Comparison of ENCODE assay signal across 19 cellular contexts in genomic region chr6:96032646-96033045, GRCh38. TPM values are rescaled to one million over a fixed set of nuclear protein-coding genes. Genes with fewer than 3 reads are reported as not detected.
DNase-seq lines count a peak whose midpoint lies in the region; ATAC-seq and TF ChIP-seq lines count a peak whose summit lies in the region.
"Had no signal": no experiment of that assay in that cellular context is flagged by ENCODE, and none has a peak within 500 bp of the region (broad histone marks: within the 10 kb centered on the region; RNA-seq: fewer than 3 reads in every experiment).

No MANE protein-coding gene starts in this region.

- CTCF ChIA-PET in CD8-positive, alpha-beta T cell (lab: Charles Lee), result no interaction called here

- H3K27ac ChIP-seq in dorsolateral prefrontal cortex (peak overlapping the region in 38 of 59 donors; percentile 0 to 68 (median 44)), neuronal stem cell (replicated peaks; ENCODE audit: low read length) (no peak overlapping the region)
- no peak overlapping the region for H3K27ac ChIP-seq in CD8-positive, alpha-beta T cell (ENCODE audit: low read depth, low read length)
- H3K27ac ChIP-seq: BLaER1 treated with 17β-estradiol and CSF1 and Interleukin-3, amounts not matched to agents 10 nM and 100 nM had no signal

- H3K4me1 Mint-ChIP-seq in CD8-positive, alpha-beta T cell (ENCODE audit: low read depth), result no peaks in the 10 kb centered on the region
- no peaks in the 10 kb centered on the region for H3K4me1 Mint-ChIP-seq in stimulated activated memory B cell treated with anti-CD40 and anti-IgM and Interleukin-4, amounts not matched to agents 10 μg/mL and 1 μg/mL and 100 μg/mL, for 72 hours
- H3K4me1 Mint-ChIP-seq: CD4-positive, alpha-beta memory T cell; IgD-negative memory B cell had no signal

- no peak overlapping the region for H2BK15ac ChIP-seq in neuronal stem cell (ENCODE audit: low read length)

- ATAC-seq in CD8-positive, alpha-beta T cell, result no peak
- no peak for ATAC-seq in stimulated activated memory B cell treated with anti-CD40 and anti-IgM and Interleukin-4, amounts not matched to agents 10 μg/mL and 1 μg/mL and 100 μg/mL, for 72 hours
- ATAC-seq in mucosa of descending colon, result no peak
- ATAC-seq: Panc1, SK-N-SH treated with all-trans-retinoic acid at 6 μM for 48 hours had no signal

- H3K4ac ChIP-seq in neuronal stem cell (ENCODE audit: low read length), result no peak overlapping the region

- H4K8ac ChIP-seq in neuronal stem cell (ENCODE audit: low read depth, low read length), result no peak overlapping the region

- no peak overlapping the region for H3K9ac ChIP-seq in neuronal stem cell (ENCODE audit: low read depth, low read length, poor library complexity)
- H3K9ac ChIP-seq: BLaER1 treated with 17β-estradiol and CSF1 and Interleukin-3, amounts not matched to agents 10 nM and 100 nM had no signal

- no peak overlapping the region for H3K18ac ChIP-seq in neuronal stem cell (ENCODE audit: low read length)

- H3K23ac ChIP-seq in neuronal stem cell (ENCODE audit: low read depth, low read length, poor library complexity), result no peak overlapping the region

- no peak overlapping the region for H2AK5ac ChIP-seq in neuronal stem cell (ENCODE audit: low read depth, low read length)

- intact Hi-C loops in dorsolateral prefrontal cortex (cut with DNase I) (no loop called here), mucosa of descending colon (cut with DNase I, micrococcal nuclease) (no loop called here)
- intact Hi-C loops in CD8-positive, alpha-beta T cell (cut with DNase I, micrococcal nuclease), result no loop called here

- no peaks in the 10 kb centered on the region for H3K36me3 ChIP-seq in neuronal stem cell (replicated peaks in 1 of 2; ENCODE audit: control insufficient read depth in 2 of 2, insufficient read depth in 2 of 2, low read length in 2 of 2)
- H3K36me3 ChIP-seq in CD8-positive, alpha-beta T cell (ENCODE audit: insufficient read depth, low read length), result no peaks in the 10 kb centered on the region
- no peaks in the 10 kb centered on the region for H3K36me3 ChIP-seq in mucosa of descending colon (ENCODE audit: low read depth)
- H3K36me3 ChIP-seq: BLaER1 treated with 17β-estradiol and CSF1 and Interleukin-3, amounts not matched to agents 10 nM and 100 nM had no signal

- H3K36me3 Mint-ChIP-seq in CD8-positive, alpha-beta T cell, result no peaks in the 10 kb centered on the region
- no peaks in the 10 kb centered on the region for H3K36me3 Mint-ChIP-seq in stimulated activated memory B cell treated with anti-CD40 and anti-IgM and Interleukin-4, amounts not matched to agents 10 μg/mL and 1 μg/mL and 100 μg/mL, for 72 hours
- H3K36me3 Mint-ChIP-seq: CD4-positive, alpha-beta memory T cell; IgD-negative memory B cell had no signal

- no peak overlapping the region for H2BK5ac ChIP-seq in neuronal stem cell (ENCODE audit: low read length)

- no peak overlapping the region for H3K4me3 Mint-ChIP-seq in CD8-positive, alpha-beta T cell
- no peak overlapping the region for H3K4me3 Mint-ChIP-seq in stimulated activated memory B cell treated with anti-CD40 and anti-IgM and Interleukin-4, amounts not matched to agents 10 μg/mL and 1 μg/mL and 100 μg/mL, for 72 hours
- H3K4me3 Mint-ChIP-seq: CD4-positive, alpha-beta memory T cell; IgD-negative memory B cell had no signal

- no peaks in the 10 kb centered on the region for H3K9me3 Mint-ChIP-seq in CD8-positive, alpha-beta T cell
- H3K9me3 Mint-ChIP-seq in stimulated activated memory B cell treated with anti-CD40 and anti-IgM and Interleukin-4, amounts not matched to agents 10 μg/mL and 1 μg/mL and 100 μg/mL, for 72 hours, result no peaks in the 10 kb centered on the region
- H3K9me3 Mint-ChIP-seq: CD4-positive, alpha-beta memory T cell had no signal

- H2BK120ac ChIP-seq in neuronal stem cell (ENCODE audit: low read depth, low read length), result no peak overlapping the region

- DNase-seq in NCI-H146 (lab: John Stamatoyannopoulos, UW) (peak; percentile 60), NCI-H526 (lab: John Stamatoyannopoulos, UW) (peak; percentile 68 to 71), dorsolateral prefrontal cortex (no peak), neuronal stem cell (ENCODE audit: low spot score) (no peak), kidney tubule cell (ENCODE audit: low spot score) (no peak), mucosa of descending colon (no peak)
- no peak for DNase-seq in CD8-positive, alpha-beta T cell
- DNase-seq: CD4-positive, alpha-beta memory T cell; GDM1; NCI-H1105; NCI-H187; NCI-H524 treated with DMSO at 0.1 percent for 48 hours; SIG-M5 had no signal

- POLR2A ChIA-PET in CD8-positive, alpha-beta T cell (lab: Charles Lee), result no interaction called here

- H3K4me1 ChIP-seq in neuronal stem cell (ENCODE audit: control insufficient read depth in 2 of 2, insufficient read depth in 1 of 2, low read depth in 1 of 2, low read length in 2 of 2) (no peaks in the 10 kb centered on the region), mucosa of descending colon (ENCODE audit: low read depth) (no peaks in the 10 kb centered on the region)
- no peaks in the 10 kb centered on the region for H3K4me1 ChIP-seq in CD8-positive, alpha-beta T cell (ENCODE audit: insufficient read depth, low read length)
- H3K4me1 ChIP-seq: BLaER1 treated with 17β-estradiol and CSF1 and Interleukin-3, amounts not matched to agents 10 nM and 100 nM had no signal

- H3K27ac Mint-ChIP-seq in CD8-positive, alpha-beta T cell, result no peak overlapping the region
- no peak overlapping the region for H3K27ac Mint-ChIP-seq in stimulated activated memory B cell treated with anti-CD40 and anti-IgM and Interleukin-4, amounts not matched to agents 10 μg/mL and 1 μg/mL and 100 μg/mL, for 72 hours
- H3K27ac Mint-ChIP-seq: CD4-positive, alpha-beta memory T cell; IgD-negative memory B cell had no signal

- TF ChIP-seq CTCF in dorsolateral prefrontal cortex (IDR thresholded peaks at IDR 0.05 in 54 of 56, conservative IDR thresholded peaks at IDR 0.05 in 2 of 56; ENCODE audit: low read depth in 1 of 56, partially characterized antibody in 56 of 56) (no peak), mucosa of descending colon (IDR thresholded peaks at IDR 0.05) (no peak)
- TF ChIP-seq CTCF in CD8-positive, alpha-beta T cell (IDR thresholded peaks at IDR 0.05), result no peak

- no peak overlapping the region for H4K91ac ChIP-seq in neuronal stem cell (ENCODE audit: low read depth, low read length, poor library complexity)

- H3K14ac ChIP-seq in neuronal stem cell (ENCODE audit: low read length), result no peak overlapping the region

- H3K4me2 ChIP-seq in neuronal stem cell (ENCODE audit: insufficient read depth, low read length, poor library complexity, severe bottlenecking), result no peak overlapping the region
- H3K4me2 ChIP-seq: BLaER1 treated with 17β-estradiol and CSF1 and Interleukin-3, amounts not matched to agents 10 nM and 100 nM had no signal

- no peaks in the 10 kb centered on the region for H3K27me3 ChIP-seq in dorsolateral prefrontal cortex
- no peaks in the 10 kb centered on the region for H3K27me3 ChIP-seq in neuronal stem cell (ENCODE audit: control insufficient read depth in 3 of 3, insufficient read depth in 3 of 3, low read depth in 1 of 3, low read length in 3 of 3)
- no peaks in the 10 kb centered on the region for H3K27me3 ChIP-seq in CD8-positive, alpha-beta T cell (ENCODE audit: insufficient read depth, low read length)
- H3K27me3 ChIP-seq: BLaER1 treated with 17β-estradiol and CSF1 and Interleukin-3, amounts not matched to agents 10 nM and 100 nM had no signal

- H3K9me3 ChIP-seq in neuronal stem cell (replicated peaks in 1 of 2; ENCODE audit: control insufficient read depth in 2 of 2, insufficient read depth in 1 of 2, low read depth in 1 of 2, low read length in 2 of 2) (no peaks in the 10 kb centered on the region), mucosa of descending colon (no peaks in the 10 kb centered on the region)
- no peaks in the 10 kb centered on the region for H3K9me3 ChIP-seq in CD8-positive, alpha-beta T cell (ENCODE audit: low read length)
- H3K9me3 ChIP-seq: BLaER1 treated with 17β-estradiol and CSF1 and Interleukin-3, amounts not matched to agents 10 nM and 100 nM had no signal

- no CpG with 5 or more reads among the region's 7 CpGs for WGBS in neuronal stem cell (ENCODE audit: extremely low coverage in 2 of 2, insufficient read length in 2 of 2, insufficient replicate concordance in 1 of 2), 2 donors

- no peaks in the 10 kb centered on the region for H3K79me1 ChIP-seq in neuronal stem cell (ENCODE audit: low read depth, low read length)

- peak overlapping the region; percentile 19 for H2AFZ ChIP-seq in neuronal stem cell (ENCODE audit: low read length)

- H3K27me3 Mint-ChIP-seq in CD8-positive, alpha-beta T cell (ENCODE audit: low read depth), result no peaks in the 10 kb centered on the region
- no peaks in the 10 kb centered on the region for H3K27me3 Mint-ChIP-seq in stimulated activated memory B cell treated with anti-CD40 and anti-IgM and Interleukin-4, amounts not matched to agents 10 μg/mL and 1 μg/mL and 100 μg/mL, for 72 hours
- H3K27me3 Mint-ChIP-seq: IgD-negative memory B cell had no signal

- H2BK12ac ChIP-seq in neuronal stem cell (ENCODE audit: low read length), result no peak overlapping the region

- H3K4me3 ChIP-seq in dorsolateral prefrontal cortex, result peak overlapping the region in 13 of 59 donors; percentile 0 to 40 (median 19)
- H3K4me3 ChIP-seq in neuronal stem cell (ENCODE audit: low read length in 2 of 2), result no peak overlapping the region
- H3K4me3 ChIP-seq in CD8-positive, alpha-beta T cell (ENCODE audit: low read depth, low read length), result no peak overlapping the region
- no peak overlapping the region for H3K4me3 ChIP-seq in mucosa of descending colon
- H3K4me3 ChIP-seq: BLaER1 treated with 17β-estradiol and CSF1 and Interleukin-3, amounts not matched to agents 10 nM and 100 nM had no signal

RNA-seq across cellular contexts. Expression of gene FUT9, which starts 16.9 kb away (rescaled TPM):
- total RNA-seq in dorsolateral prefrontal cortex, result 10 to 100 TPM; 37.9 to 88.0 (median 63.2) TPM
- 3.4 TPM for polyA plus RNA-seq in neuronal stem cell (2013, experiment 1 of 2)
- 3.5 TPM for polyA plus RNA-seq in neuronal stem cell (2013, experiment 2 of 2)
- not detected for total RNA-seq in CD8-positive, alpha-beta T cell
- total RNA-seq in mucosa of descending colon, result under 1 TPM in 2 of 3 donors, not detected in 1; 0.02 to 0.09 TPM
- total RNA-seq: CD4-positive, alpha-beta memory T cell; H4 had no signal
- polyA plus RNA-seq: CD4-positive, alpha-beta memory T cell; IgD-negative memory B cell had no signal

Comparison
In these comparisons a context has a peak if more than half of its experiments do, and no peak if none do; other contexts are left out.
1. DNase-seq: peak in NCI-H146 (single experiment) and NCI-H526 (2 of 2); none in dorsolateral prefrontal cortex (0 of 10), neuronal stem cell (single experiment), kidney tubule cell (single experiment), CD8-positive, alpha-beta T cell (0 of 7) and mucosa of descending colon (0 of 3).
2. H3K27ac ChIP-seq: peak in dorsolateral prefrontal cortex (38 of 59); none in neuronal stem cell (single experiment) and CD8-positive, alpha-beta T cell (single experiment).
3. RNA of gene FUT9, which starts 16.9 kb away (total RNA-seq): 37.9 to 88.0 TPM in dorsolateral prefrontal cortex; 0.02 to 0.09 TPM in mucosa of descending colon and not detected in CD8-positive, alpha-beta T cell; every median in the first group is over 10 times any median in the second.